Comparison of ENCODE assay signal across 17 cellular contexts in genomic region chr1:12548279-12549105, GRCh38.
DNase-seq lines count a peak whose midpoint lies in the region; ATAC-seq and TF ChIP-seq lines count a peak whose summit lies in the region.
"Had no signal": no experiment of that assay in that cellular context is flagged by ENCODE, and none has a peak within 500 bp of the region (broad histone marks: within the 10 kb centered on the region; RNA-seq: fewer than 3 reads in every experiment).

No MANE protein-coding gene starts in this region.

- CTCF ChIA-PET in WTC11 (lab: Charles Lee): no interaction called here

- TF ChIP-seq POLR2A in right lobe of liver (IDR thresholded peaks at IDR 0.05): no peak

- POLR2A ChIA-PET in WTC11 (lab: Charles Lee): no interaction called here

- TF ChIP-seq CTCF in GM13976 (IDR thresholded peaks at IDR 0.05; ENCODE audit: borderline replicate concordance, control extremely low read depth, extremely low read depth, insufficient read depth, missing control alignments): no peak
- TF ChIP-seq CTCF in WTC11 (IDR thresholded peaks at IDR 0.05): no peak
- no peak for TF ChIP-seq CTCF in right lobe of liver (IDR thresholded peaks at IDR 0.05)
- no peak for TF ChIP-seq CTCF in foreskin fibroblast (IDR thresholded peaks at IDR 0.05; ENCODE audit: low read depth, low read length)
- TF ChIP-seq CTCF in neural progenitor cell (IDR thresholded peaks at IDR 0.05): no peak

- H3K4me1 Mint-ChIP-seq in WTC11 (peaks cover 21% of the 10 kb centered on the region), neural progenitor cell (peaks cover 27% of the 10 kb centered on the region)

- peaks cover 0 to 14% (median 3%) of the 10 kb centered on the region in 4 donors for H3K4me1 ChIP-seq in right lobe of liver
- peaks cover 51 to 53% (median 51%) of the 10 kb centered on the region in 3 donors for H3K4me1 ChIP-seq in skeletal muscle tissue (ENCODE audit: control insufficient read depth in 3 of 3, insufficient read depth in 3 of 3, low read length in 3 of 3)
- H3K4me1 ChIP-seq in neural progenitor cell: peaks cover 24% of the 10 kb centered on the region

- H3K4me3 Mint-ChIP-seq in WTC11: no peak overlapping the region
- H3K4me3 Mint-ChIP-seq in neural progenitor cell: no peak overlapping the region
- H3K4me3 Mint-ChIP-seq: activated naive CD4-positive, alpha-beta T cell treated with anti-CD3 and anti-CD28 coated beads for 36 hours; natural killer cell had no signal

- no peaks in the 10 kb centered on the region for H3K36me3 Mint-ChIP-seq in WTC11
- no peaks in the 10 kb centered on the region for H3K36me3 Mint-ChIP-seq in neural progenitor cell
- H3K36me3 Mint-ChIP-seq: natural killer cell had no signal

- intact Hi-C loops in right lobe of liver (cut with DNase I): loop anchor here in 1 of 2 donors (10.0 kb wide), 1 partner anchor 46 kb away; no protein-coding TSS in a partner anchor

- H3K9me3 Mint-ChIP-seq in WTC11 (no peaks in the 10 kb centered on the region), neural progenitor cell (no peaks in the 10 kb centered on the region)
- H3K9me3 Mint-ChIP-seq: activated naive CD4-positive, alpha-beta T cell treated with anti-CD3 and anti-CD28 coated beads for 36 hours; natural killer cell had no signal

- H3K36me3 ChIP-seq in right lobe of liver: no peaks in the 10 kb centered on the region
- no peaks in the 10 kb centered on the region for H3K36me3 ChIP-seq in skeletal muscle tissue (ENCODE audit: control insufficient read depth in 3 of 3, insufficient read depth in 3 of 3, low read length in 3 of 3)
- no peaks in the 10 kb centered on the region for H3K36me3 ChIP-seq in neural progenitor cell

- no peak overlapping the region for H2AFZ ChIP-seq in neural progenitor cell (replicated peaks)

- no peak for ATAC-seq in WTC11
- no peak for ATAC-seq in right lobe of liver
- ATAC-seq in HG03442 (IDR thresholded peaks at IDR 0.05; ENCODE audit: unreplicated experiment): no peak
- ATAC-seq: natural killer cell; stimulated activated naive CD8-positive, alpha-beta T cell treated with anti-CD3 and anti-CD28 coated beads, Interleukin-15, Interleukin-2, amounts not matched to agents 100 U/mL and 50 U/mL, for 24 hours had no signal

- H3K79me2 ChIP-seq in neural progenitor cell (ENCODE audit: low read depth): no peaks in the 10 kb centered on the region

- H3K4me2 ChIP-seq in neural progenitor cell: no peak overlapping the region
- H3K4me2 ChIP-seq: smooth muscle cell had no signal

- H3K27ac Mint-ChIP-seq in WTC11 (no peak overlapping the region), neural progenitor cell (no peak overlapping the region)
- H3K27ac Mint-ChIP-seq: activated naive CD4-positive, alpha-beta T cell treated with anti-CD3 and anti-CD28 coated beads for 36 hours had no signal

- in situ Hi-C loops in GM13976 (cut with MboI; ENCODE audit: low sequenced_read_pairs, unreplicated experiment): no loop called here

- H3K27me3 ChIP-seq in right lobe of liver: no peaks in the 10 kb centered on the region
- no peaks in the 10 kb centered on the region for H3K27me3 ChIP-seq in skeletal muscle tissue (ENCODE audit: control insufficient read depth in 3 of 3, insufficient read depth in 3 of 3, low read length in 3 of 3)
- no peaks in the 10 kb centered on the region for H3K27me3 ChIP-seq in neural progenitor cell

- no peaks in the 10 kb centered on the region for H3K9me3 ChIP-seq in right lobe of liver
- H3K9me3 ChIP-seq in skeletal muscle tissue (ENCODE audit: control insufficient read depth in 3 of 3, low read length in 3 of 3): no peaks in the 10 kb centered on the region
- H3K9me3 ChIP-seq in neural progenitor cell (ENCODE audit: low read depth): no peaks in the 10 kb centered on the region

- H3K27ac ChIP-seq in right lobe of liver (peak overlapping the region in 1 of 3 donors; percentile 28), skeletal muscle tissue (ENCODE audit: low read depth, low read length) (peak overlapping the region; percentile 91), neural progenitor cell (no peak overlapping the region)

- no peak overlapping the region for H3K4me3 ChIP-seq in right lobe of liver
- H3K4me3 ChIP-seq in skeletal muscle tissue (ENCODE audit: low read length in 3 of 3): no peak overlapping the region
- no peak overlapping the region for H3K4me3 ChIP-seq in foreskin fibroblast (ENCODE audit: low read depth in 1 of 2, low read length in 2 of 2)
- no peak overlapping the region for H3K4me3 ChIP-seq in neural progenitor cell
- H3K4me3 ChIP-seq: smooth muscle cell had no signal

- H3K27me3 Mint-ChIP-seq in WTC11 (ENCODE audit: low read depth) (no peaks in the 10 kb centered on the region), neural progenitor cell (ENCODE audit: insufficient read depth, low read depth) (peaks cover 2% of the 10 kb centered on the region)

- peaks cover 6% of the 10 kb centered on the region for H3F3A ChIP-seq in neural progenitor cell (ENCODE audit: low read depth)

- 80% methylated on average over 1 of the region's 19 CpGs for WGBS in right lobe of liver (ENCODE audit: insufficient coverage, low coverage, low lambda C conversion rate, missing lambda C conversion rate)

- peak; percentile 26 for DNase-seq in GM13976 (ENCODE audit: low spot score)
- DNase-seq in WTC11 (ENCODE audit: low spot score): peak; percentile 4
- peak in 2 of 3 donors; percentile 31 to 40 for DNase-seq in right lobe of liver
- no peak for DNase-seq in foreskin fibroblast
- no peak for DNase-seq in neural progenitor cell (ENCODE audit: low spot score)
- no peak for DNase-seq in nucleus accumbens (lab: John Stamatoyannopoulos, UW)
- DNase-seq: activated CD8-positive, alpha-beta memory T cell treated with anti-CD3 and anti-CD28 coated beads for 24 hours; activated naive CD4-positive, alpha-beta T cell treated with anti-CD3 and anti-CD28 coated beads for 36 hours; caudate nucleus; KBM-7; natural killer cell; NCI-H1417 treated with DMSO at 0.1 percent for 48 hours; NCI-H345; stimulated activated naive CD8-positive, alpha-beta T cell treated with anti-CD3 and anti-CD28 coated beads, Interleukin-15, Interleukin-2, amounts not matched to agents 100 U/mL and 50 U/mL, for 24 hours had no signal

- H4K20me1 ChIP-seq in neural progenitor cell (ENCODE audit: low read depth): no peaks in the 10 kb centered on the region

- H3K9ac ChIP-seq in skeletal muscle tissue (ENCODE audit: low read depth in 1 of 3, low read length in 3 of 3): peak overlapping the region; percentile 20 to 57 (median 45)
- no peak overlapping the region for H3K9ac ChIP-seq in neural progenitor cell

TF ChIP-seq in WTC11, 78 proteins besides CTCF, POLR2A, EP300 and RAD21:
- TF ChIP-seq CREM (CRISPR knock-in tag; IDR thresholded peaks at IDR 0.05): no peak
- no peak for TF ChIP-seq ZNF232 (CRISPR knock-in tag; IDR thresholded peaks at IDR 0.05)
- TF ChIP-seq ZMAT4 (CRISPR knock-in tag; IDR thresholded peaks at IDR 0.05): no peak

Comparison
In these comparisons a context has a peak if more than half of its experiments do, and no peak if none do; other contexts are left out.
1. DNase-seq: peak in GM13976 (single experiment), WTC11 (single experiment) and right lobe of liver (2 of 3); none in foreskin fibroblast (0 of 2), neural progenitor cell (single experiment) and nucleus accumbens (0 of 56).